ENCODE assay signal across 25 cellular contexts in the genomic region with DNA sequence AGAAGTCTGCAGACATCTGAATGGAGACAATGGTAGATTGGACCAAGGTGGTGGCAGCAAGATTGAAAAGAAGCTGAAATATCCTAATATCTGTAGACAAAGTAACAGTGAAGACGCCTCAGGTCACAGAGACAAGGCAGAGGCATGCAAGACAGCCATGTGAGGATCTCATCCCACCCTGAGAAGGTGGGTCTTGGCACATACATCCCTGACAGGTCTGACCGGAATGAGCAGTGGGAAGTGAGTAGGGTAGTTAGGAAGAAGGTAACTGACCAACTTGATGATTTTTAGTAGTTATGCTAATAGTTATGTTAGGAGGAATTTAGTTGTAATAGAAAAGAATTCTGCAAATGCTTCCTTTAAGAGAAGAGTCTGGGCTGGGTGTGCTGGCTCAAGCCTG.
"Had no signal": no experiment of that assay in that cellular context is flagged by ENCODE, and none has a peak within 500 bp of the region (broad histone marks: within the 10 kb centered on the region; RNA-seq: fewer than 3 reads in every experiment).

No MANE protein-coding gene starts in this region.

- H3K27me3 ChIP-seq: stomach, suprapubic skin, testis, thyroid gland, tibial artery, tibial nerve, transverse colon, upper lobe of left lung, upper lobe of right lung, uterus, vagina had no signal

- H3K4me3 ChIP-seq: stomach, suprapubic skin, testis, thoracic aorta, thyroid gland, tibial artery, tibial nerve, transverse colon, upper lobe of left lung, upper lobe of right lung, uterus, vagina had no signal

- H3K4me1 ChIP-seq: stomach, suprapubic skin, testis, thyroid gland, tibial artery, tibial nerve, transverse colon, upper lobe of left lung, upper lobe of right lung, uterus, vagina had no signal

- H3K36me3 ChIP-seq: stomach, suprapubic skin, thoracic aorta, thyroid gland, tibial artery, tibial nerve, transverse colon, upper lobe of left lung, upper lobe of right lung, uterus, vagina had no signal

- DNase-seq: stimulated activated CD4-positive, alpha-beta T cell treated with anti-CD3 and anti-CD28 coated beads, Interleukin-2, amount 100 ng/mL, for 48 hours; stimulated activated CD4-positive, alpha-beta T cell treated with anti-CD3 and anti-CD28 coated beads, Interleukin-4, amount 100 ng/mL, for 1 hour; stimulated activated CD4-positive, alpha-beta T cell treated with anti-CD3 and anti-CD28 coated beads, Interleukin-4, amount 100 ng/mL, for 24 hours; stimulated activated CD4-positive, alpha-beta T cell treated with anti-CD3 and anti-CD28 coated beads, Interleukin-4, amount 100 ng/mL, for 4 hours; stimulated activated CD8-positive, alpha-beta memory T cell treated with anti-CD3 and anti-CD28 coated beads, Interleukin-4, amount 100 ng/mL, for 48 hours; stimulated activated naive B cell treated with anti-CD40 and anti-IgM and Interleukin-4, amounts not matched to agents 10 μg/mL and 1 μg/mL and 100 μg/mL, for 72 hours; stimulated activated naive CD4-positive, alpha-beta T cell; stimulated activated naive CD4-positive, alpha-beta T cell treated with Interleukin-2 at 50 U/mL for 16 hours; stimulated activated naive CD8-positive, alpha-beta T cell treated with anti-CD3 and anti-CD28 coated beads, Interleukin-15, amount 100 ng/mL, for 72 hours; stimulated activated naive CD8-positive, alpha-beta T cell treated with anti-CD3 and anti-CD28 coated beads, Interleukin-15, Interleukin-2, amounts not matched to agents 100 U/mL and 50 U/mL, for 24 hours; stomach; substantia nigra; testis; thyroid gland; tibial artery; transverse colon; upper lobe of left lung; upper lobe of right lung; uterus had no signal

- ATAC-seq: stimulated activated effector memory CD8-positive, alpha-beta T cell treated with anti-CD3 and anti-CD28 coated beads, Interleukin-12 subunit alpha, Interleukin-12 subunit beta, amount 100 ng/mL, for 72 hours; stimulated activated memory B cell treated with anti-CD40 and anti-IgM and Interleukin-4, amounts not matched to agents 10 μg/mL and 1 μg/mL and 100 μg/mL, for 72 hours; stimulated activated naive B cell treated with anti-CD40 and anti-IgM and Interleukin-4, amounts not matched to agents 10 μg/mL and 1 μg/mL and 100 μg/mL, for 72 hours; stimulated activated naive CD8-positive, alpha-beta T cell treated with anti-CD3 and anti-CD28 coated beads, Interleukin-15, amount 100 ng/mL, for 72 hours; stimulated activated naive CD8-positive, alpha-beta T cell treated with anti-CD3 and anti-CD28 coated beads, Interleukin-15, Interleukin-2, amounts not matched to agents 100 U/mL and 50 U/mL, for 24 hours; upper lobe of right lung had no signal

- H3K9me3 ChIP-seq: stomach, testis, thoracic aorta, thyroid gland, tibial artery, transverse colon, upper lobe of left lung, upper lobe of right lung, uterus, vagina had no signal

- H3K27ac ChIP-seq: stomach, suprapubic skin, testis, thoracic aorta, thyroid gland, tibial artery, tibial nerve, transverse colon, upper lobe of left lung, upper lobe of right lung, uterus, vagina had no signal
